1 cellular context compared by ENCODE assay signal in genomic region chr18:25352629-25353005, GRCh38.
TF ChIP-seq lines count a peak whose summit lies in the region.

No MANE protein-coding gene starts in this region.

TF ChIP-seq in H1, 55 proteins besides CTCF, POLR2A, EP300 and RAD21 (continued from another document):
- TF ChIP-seq SRF (IDR thresholded peaks at IDR 0.05; ENCODE audit: low read depth, low read length) = no peak
- TF ChIP-seq TAF7 (optimal IDR thresholded peaks at IDR 0.05; ENCODE audit: borderline replicate concordance, low read depth, low read length) = no peak
- no peak for TF ChIP-seq CEBPB (IDR thresholded peaks at IDR 0.05; ENCODE audit: low read depth, low read length)
- TF ChIP-seq SIN3A (conservative IDR thresholded peaks at IDR 0.05 in 1 of 2, IDR thresholded peaks at IDR 0.05 in 1 of 2; ENCODE audit: low read depth in 1 of 2, low read length in 2 of 2) = no peak
- TF ChIP-seq RFX5 (IDR thresholded peaks at IDR 0.05; ENCODE audit: borderline replicate concordance, low read depth, low read length) = no peak
- TF ChIP-seq CHD7 (IDR thresholded peaks at IDR 0.05; ENCODE audit: insufficient replicate concordance, low read length) = no peak
